Comparison of ENCODE assay signal across 8 cellular contexts in the genomic region with DNA sequence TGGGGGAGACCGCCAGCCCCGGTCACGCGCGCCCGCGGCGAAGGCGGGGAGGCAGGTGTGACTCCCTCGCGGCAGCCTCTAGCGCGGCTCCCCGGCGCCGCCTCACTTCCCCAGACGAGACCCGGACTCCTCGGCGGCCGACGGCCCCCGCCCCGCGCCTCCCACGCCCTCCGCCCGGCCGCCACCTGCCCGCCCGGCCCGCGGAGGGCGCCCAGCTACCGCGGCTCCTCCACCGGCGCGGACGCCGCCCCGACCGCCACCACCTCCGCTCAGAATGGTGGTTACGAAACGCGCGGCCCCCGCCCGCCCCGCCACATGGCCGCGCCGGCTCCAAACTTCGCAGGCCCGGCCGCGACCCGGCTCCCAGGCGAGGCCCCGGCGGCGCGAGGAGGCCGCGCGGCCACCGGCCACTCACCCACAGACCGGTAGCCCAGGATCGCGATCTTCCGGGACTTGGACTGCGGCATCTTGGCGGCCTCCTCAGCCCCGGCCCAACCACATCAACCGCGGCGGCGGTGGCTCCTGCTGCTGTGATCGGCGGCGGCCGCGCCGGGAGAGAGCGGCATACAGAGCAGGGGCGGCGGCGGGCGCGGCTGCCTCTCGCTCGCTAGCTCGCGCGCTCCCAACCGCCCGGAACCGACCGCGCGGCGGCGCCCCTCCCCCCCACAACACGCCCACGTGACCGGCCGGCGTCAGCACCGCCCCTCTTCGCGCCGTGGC. TPM values are rescaled to one million over a fixed set of nuclear protein-coding genes. Genes with fewer than 3 reads are reported as not detected.
DNase-seq lines count a peak whose midpoint lies in the region; ATAC-seq lines count a peak whose summit lies in the region.
"Not testable (repeated sequence)": the region's sequence is repeated elsewhere in the genome, so short reads cannot be mapped to it uniquely, and the experiment has no call there.

No MANE protein-coding gene starts in this region.

- peak overlapping the region; percentile 92 to 97 (median 96) for H3K4me3 Mint-ChIP-seq in CD4-positive, CD25-positive, alpha-beta regulatory T cell

- peaks cover 43% of the 10 kb centered on the region for H3K4me1 ChIP-seq in CD4-positive, CD25-positive, alpha-beta regulatory T cell (ENCODE audit: control insufficient read depth, insufficient read depth, low read length, poor library complexity, severe bottlenecking)
- not testable (repeated sequence) for H3K4me1 ChIP-seq in SJCRH30
- H3K4me1 ChIP-seq in muscle layer of duodenum (ENCODE audit: control insufficient read depth in 1 of 2, insufficient read depth in 2 of 2, low read length in 2 of 2): peaks cover 0 to 17% of the 10 kb centered on the region in 2 donors

- peak; percentile 57 to 67 (median 61) for DNase-seq in CD4-positive, CD25-positive, alpha-beta regulatory T cell
- DNase-seq in SJCRH30 (peak; percentile 34 to 43), fibroblast of gingiva (ENCODE audit: low read depth) (peak; percentile 17)
- DNase-seq in activated effector memory CD4-positive, alpha-beta T cell treated with anti-CD3 and anti-CD28 coated beads, Interleukin-2, amount 50 U/mL, for 16 hours: peak; percentile 88
- peak; percentile 29 for DNase-seq in stimulated activated CD8-positive, alpha-beta memory T cell treated with anti-CD3 and anti-CD28 coated beads, Interleukin-15, amount 100 ng/mL, for 24 hours (ENCODE audit: low read depth)

- H3K4me3 ChIP-seq in CD4-positive, CD25-positive, alpha-beta regulatory T cell (ENCODE audit: low read depth, low read length): peak overlapping the region; percentile 95
- peak overlapping the region; percentile 98 for H3K4me3 ChIP-seq in SJCRH30
- H3K4me3 ChIP-seq in muscle layer of duodenum (ENCODE audit: low read depth in 1 of 2, low read length in 2 of 2): peak overlapping the region; percentile 78 to 98

- peak; percentile 62 for ATAC-seq in CD4-positive, CD25-positive, alpha-beta regulatory T cell (ENCODE audit: low read depth in 2 of 2)
- peak; percentile 38 for ATAC-seq in GM19467 (IDR thresholded peaks at IDR 0.05; ENCODE audit: unreplicated experiment)
- peak; percentile 61 for ATAC-seq in HG03432 (IDR thresholded peaks at IDR 0.05; ENCODE audit: unreplicated experiment)

- H3K27me3 ChIP-seq in CD4-positive, CD25-positive, alpha-beta regulatory T cell (ENCODE audit: control insufficient read depth, insufficient read depth, low read length); SJCRH30; muscle layer of duodenum (ENCODE audit: low read depth, low read length): not testable (repeated sequence)

- not testable (repeated sequence) for H3K36me3 Mint-ChIP-seq in CD4-positive, CD25-positive, alpha-beta regulatory T cell

- peaks cover 20 to 47% (median 37%) of the 10 kb centered on the region in 4 donors for H3K4me1 Mint-ChIP-seq in CD4-positive, CD25-positive, alpha-beta regulatory T cell

- peak overlapping the region; percentile 95 to 98 (median 98) for H3K27ac Mint-ChIP-seq in CD4-positive, CD25-positive, alpha-beta regulatory T cell

- H3K27me3 Mint-ChIP-seq in CD4-positive, CD25-positive, alpha-beta regulatory T cell: peaks cover 12% of the 10 kb centered on the region

- not testable (repeated sequence) for H3K9me3 Mint-ChIP-seq in CD4-positive, CD25-positive, alpha-beta regulatory T cell

- peak overlapping the region; percentile 90 for H3K27ac ChIP-seq in CD4-positive, CD25-positive, alpha-beta regulatory T cell (ENCODE audit: insufficient read depth, low read length, poor library complexity, severe bottlenecking)
- peak overlapping the region; percentile 87 for H3K27ac ChIP-seq in SJCRH30
- peak overlapping the region; percentile 98 for H3K27ac ChIP-seq in muscle layer of duodenum (ENCODE audit: low read length)

- H3K9me3 ChIP-seq in CD4-positive, CD25-positive, alpha-beta regulatory T cell (ENCODE audit: control insufficient read depth in 2 of 2, low read length in 2 of 2); SJCRH30 (replicated peaks); muscle layer of duodenum (ENCODE audit: control insufficient read depth in 1 of 2, low read length in 2 of 2): not testable (repeated sequence)

- not testable (repeated sequence) for H3K36me3 ChIP-seq in CD4-positive, CD25-positive, alpha-beta regulatory T cell (ENCODE audit: control insufficient read depth, insufficient read depth, low read length); SJCRH30; muscle layer of duodenum (ENCODE audit: control insufficient read depth in 1 of 2, insufficient read depth in 2 of 2, low read length in 2 of 2)

RNA-seq across cellular contexts. Expression of a gene that starts 0.5 kb away (rescaled TPM):
- 51.3 TPM for total RNA-seq in CD4-positive, CD25-positive, alpha-beta regulatory T cell
- 10 to 100 TPM; 64.8 to 72.6 (median 67.4) TPM for polyA plus RNA-seq in CD4-positive, CD25-positive, alpha-beta regulatory T cell
- 134 and 149 TPM in 2 replicates for total RNA-seq in SJCRH30 (2014; rRNA removed; shearing (Covaris generic))

Comparison
In these comparisons a context has a peak if more than half of its experiments do, and no peak if none do; other contexts are left out.
1. Peak in every context shown above with its lines: DNase-seq, ATAC-seq, H3K4me3 ChIP-seq and H3K27ac ChIP-seq.
2. DNase-seq: peak in every context shown above with its lines; median percentile 88 in activated effector memory CD4-positive, alpha-beta T cell treated with anti-CD3 and anti-CD28 coated beads, Interleukin-2, amount 50 U/mL, for 16 hours; 61 in CD4-positive, CD25-positive, alpha-beta regulatory T cell; 38 in SJCRH30; 29 in stimulated activated CD8-positive, alpha-beta memory T cell treated with anti-CD3 and anti-CD28 coated beads, Interleukin-15, amount 100 ng/mL, for 24 hours; 17 in fibroblast of gingiva.